1 cellular context compared by ENCODE assay signal in genomic region chr4:31083451-31083850, GRCh38.
TF ChIP-seq lines count a peak whose summit lies in the region.

No MANE protein-coding gene starts in this region.

TF ChIP-seq in HCT116, 20 proteins besides CTCF, POLR2A, EP300 and RAD21 (continued from another document):
- TF ChIP-seq, protein P1, sequence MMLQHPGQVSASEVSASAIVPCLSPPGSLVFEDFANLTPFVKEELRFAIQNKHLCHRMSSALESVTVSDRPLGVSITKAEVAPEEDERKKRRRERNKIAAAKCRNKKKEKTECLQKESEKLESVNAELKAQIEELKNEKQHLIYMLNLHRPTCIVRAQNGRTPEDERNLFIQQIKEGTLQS (IDR thresholded peaks at IDR 0.05): no peak
- no peak for TF ChIP-seq YY1 (IDR thresholded peaks at IDR 0.05; ENCODE audit: extremely low read depth, insufficient replicate concordance, low read depth, low read length)
- no peak for TF ChIP-seq CEBPB (IDR thresholded peaks at IDR 0.05; ENCODE audit: low read depth)
